ENCODE assay signal across 21 cellular contexts in the genomic region with DNA sequence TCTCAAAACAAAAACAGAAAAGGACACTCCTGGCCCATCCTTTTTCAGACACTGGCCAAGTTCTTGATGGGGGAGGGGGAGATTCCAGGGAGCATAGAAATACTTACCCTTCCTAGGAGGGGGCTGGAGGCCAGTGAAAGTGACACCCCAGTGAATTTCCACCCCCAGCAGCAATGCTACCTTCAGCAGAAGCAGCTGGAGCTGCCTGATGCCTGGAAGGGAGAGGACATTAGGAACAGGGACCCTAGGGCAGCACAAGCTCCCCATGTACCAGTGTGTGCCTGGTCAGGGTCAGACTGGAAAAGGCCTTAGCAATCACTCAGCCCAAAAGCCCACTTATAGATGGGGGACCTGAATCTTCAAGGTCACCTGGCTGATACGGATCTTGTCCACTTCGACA. TPM values are rescaled to one million over a fixed set of nuclear protein-coding genes. Genes with fewer than 3 reads are reported as not detected.
A peak's percentile ranks its signal among the peaks of the same experiment; 100 is the strongest.
DNase-seq lines count a peak whose midpoint lies in the region; ATAC-seq and TF ChIP-seq lines count a peak whose summit lies in the region.
"Had no signal": no experiment of that assay in that cellular context is flagged by ENCODE, and none has a peak within 500 bp of the region (broad histone marks: within the 10 kb centered on the region; RNA-seq: fewer than 3 reads in every experiment).

No MANE protein-coding gene starts in this region.

- H3K36me3 Mint-ChIP-seq in CD4-positive, CD25-positive, alpha-beta regulatory T cell: peaks cover 12% of the 10 kb centered on the region
- H3K36me3 Mint-ChIP-seq in T-helper 17 cell (ENCODE audit: low read depth) (no peaks in the 10 kb centered on the region), endodermal cell (ENCODE audit: low read depth) (peaks cover 1% of the 10 kb centered on the region)
- peaks cover 0 to 25% (median 0%) of the 10 kb centered on the region in 5 donors for H3K36me3 Mint-ChIP-seq in naive thymus-derived CD4-positive, alpha-beta T cell

- peaks cover 35% of the 10 kb centered on the region for H4K20me1 ChIP-seq in BLaER1

- H3K36me3 ChIP-seq in BLaER1 (peaks cover 43% of the 10 kb centered on the region), endodermal cell (ENCODE audit: control insufficient read depth, insufficient read depth, low read length) (no peaks in the 10 kb centered on the region)
- peaks cover 5% of the 10 kb centered on the region for H3K36me3 ChIP-seq in CD4-positive, CD25-positive, alpha-beta regulatory T cell (ENCODE audit: control insufficient read depth, insufficient read depth, low read length)
- H3K36me3 ChIP-seq in naive thymus-derived CD4-positive, alpha-beta T cell (ENCODE audit: control insufficient read depth in 2 of 3, insufficient read depth in 3 of 3, low read length in 3 of 3): peaks cover 0 to 28% (median 10%) of the 10 kb centered on the region in 3 experiments

- POLR2A ChIA-PET in naive thymus-derived CD4-positive, alpha-beta T cell (lab: Charles Lee): interaction anchor here (0.6 to 7.1 kb wide), 5 partner anchors 12 to 70 kb away, joined by 3 to 58 read pairs (median 40); a partner anchor contains a TSS

- CTCF ChIA-PET in naive thymus-derived CD4-positive, alpha-beta T cell (lab: Charles Lee): interaction anchor here (0.8 kb wide), 1 partner anchor 12 kb away, joined by 4 read pairs; a partner anchor contains a TSS

- H3K9me3 ChIP-seq in BLaER1 (no peaks in the 10 kb centered on the region), T-helper 17 cell (ENCODE audit: control insufficient read depth, low read length, poor library complexity, severe bottlenecking) (no peaks in the 10 kb centered on the region), endodermal cell (ENCODE audit: control insufficient read depth, low read length) (no peaks in the 10 kb centered on the region)
- H3K9me3 ChIP-seq in CD4-positive, CD25-positive, alpha-beta regulatory T cell (ENCODE audit: control insufficient read depth in 2 of 2, low read length in 2 of 2): no peaks in the 10 kb centered on the region
- no peaks in the 10 kb centered on the region for H3K9me3 ChIP-seq in naive thymus-derived CD4-positive, alpha-beta T cell (ENCODE audit: control insufficient read depth in 2 of 3, low read length in 3 of 3)
- H3K9me3 ChIP-seq: suprapubic skin, vagina had no signal

- H3K4me2 ChIP-seq in BLaER1: peak overlapping the region; percentile 96

- ATAC-seq in CD4-positive, CD25-positive, alpha-beta regulatory T cell (ENCODE audit: low read depth in 2 of 2): no peak
- no peak for ATAC-seq in T-helper 17 cell
- no peak for ATAC-seq in naive thymus-derived CD4-positive, alpha-beta T cell
- ATAC-seq: activated T-cell treated with anti-CD3 and anti-CD28 coated beads, Interleukin-2, amount 50 U/mL, for 72 hours had no signal

- H3K9me3 Mint-ChIP-seq in CD4-positive, CD25-positive, alpha-beta regulatory T cell: no peaks in the 10 kb centered on the region
- H3K9me3 Mint-ChIP-seq in naive thymus-derived CD4-positive, alpha-beta T cell: no peaks in the 10 kb centered on the region
- H3K9me3 Mint-ChIP-seq in endodermal cell: no peaks in the 10 kb centered on the region
- H3K9me3 Mint-ChIP-seq: activated T-cell treated with anti-CD3 and anti-CD28 coated beads, Interleukin-2, amount 50 U/mL, for 72 hours had no signal

- TF ChIP-seq CTCF in endodermal cell (conservative IDR thresholded peaks at IDR 0.05): no peak

- peak overlapping the region; percentile 85 for H3K4me3 ChIP-seq in BLaER1
- no peak overlapping the region for H3K4me3 ChIP-seq in CD4-positive, CD25-positive, alpha-beta regulatory T cell (ENCODE audit: low read depth, low read length)
- no peak overlapping the region for H3K4me3 ChIP-seq in naive thymus-derived CD4-positive, alpha-beta T cell (ENCODE audit: low read length)
- no peak overlapping the region for H3K4me3 ChIP-seq in endodermal cell (ENCODE audit: low read length)
- H3K4me3 ChIP-seq: skin epidermis had no signal

- peaks cover 16 to 83% (median 47%) of the 10 kb centered on the region in 4 donors for H3K4me1 Mint-ChIP-seq in CD4-positive, CD25-positive, alpha-beta regulatory T cell
- peaks cover 38% of the 10 kb centered on the region for H3K4me1 Mint-ChIP-seq in T-helper 17 cell
- H3K4me1 Mint-ChIP-seq in naive thymus-derived CD4-positive, alpha-beta T cell: peaks cover 36 to 78% (median 66%) of the 10 kb centered on the region in 7 donors
- peaks cover 18% of the 10 kb centered on the region for H3K4me1 Mint-ChIP-seq in endodermal cell

- H3K27ac Mint-ChIP-seq in CD4-positive, CD25-positive, alpha-beta regulatory T cell: peak overlapping the region; percentile 74 to 96 (median 96)
- peak overlapping the region; percentile 93 for H3K27ac Mint-ChIP-seq in T-helper 17 cell
- H3K27ac Mint-ChIP-seq in naive thymus-derived CD4-positive, alpha-beta T cell: peak overlapping the region in 7 of 9 donors; percentile 25 to 98 (median 75)
- H3K27ac Mint-ChIP-seq in endodermal cell: no peak overlapping the region
- H3K27ac Mint-ChIP-seq: progenitor cell of endocrine pancreas had no signal

- H3K27me3 Mint-ChIP-seq in CD4-positive, CD25-positive, alpha-beta regulatory T cell: peaks cover 5% of the 10 kb centered on the region
- H3K27me3 Mint-ChIP-seq in T-helper 17 cell (no peaks in the 10 kb centered on the region), endodermal cell (ENCODE audit: insufficient read depth) (peaks cover 38% of the 10 kb centered on the region)
- no peaks in the 10 kb centered on the region for H3K27me3 Mint-ChIP-seq in naive thymus-derived CD4-positive, alpha-beta T cell

- H3K27ac ChIP-seq in BLaER1 (peak overlapping the region; percentile 100), endodermal cell (ENCODE audit: low read depth, low read length) (no peak overlapping the region)
- H3K27ac ChIP-seq in CD4-positive, CD25-positive, alpha-beta regulatory T cell (ENCODE audit: insufficient read depth, low read length, poor library complexity, severe bottlenecking): no peak overlapping the region
- peak overlapping the region; percentile 94 for H3K27ac ChIP-seq in naive thymus-derived CD4-positive, alpha-beta T cell (ENCODE audit: low read depth, low read length)
- H3K27ac ChIP-seq: suprapubic skin had no signal

- H3K4me1 ChIP-seq in BLaER1 (peaks cover 85% of the 10 kb centered on the region), endodermal cell (ENCODE audit: control insufficient read depth, insufficient read depth, low read length) (no peaks in the 10 kb centered on the region)
- H3K4me1 ChIP-seq in CD4-positive, CD25-positive, alpha-beta regulatory T cell (ENCODE audit: control insufficient read depth, insufficient read depth, low read length, poor library complexity, severe bottlenecking): peaks cover 72% of the 10 kb centered on the region
- H3K4me1 ChIP-seq in naive thymus-derived CD4-positive, alpha-beta T cell (ENCODE audit: control insufficient read depth in 2 of 2, insufficient read depth in 2 of 2, low read length in 2 of 2): peaks cover 48% of the 10 kb centered on the region in 2 donors

- H3K27me3 ChIP-seq in BLaER1 (no peaks in the 10 kb centered on the region), endodermal cell (ENCODE audit: control insufficient read depth, insufficient read depth, low read length, poor library complexity, severe bottlenecking) (peaks cover 29% of the 10 kb centered on the region)
- H3K27me3 ChIP-seq in CD4-positive, CD25-positive, alpha-beta regulatory T cell (ENCODE audit: control insufficient read depth, insufficient read depth, low read length): no peaks in the 10 kb centered on the region
- no peaks in the 10 kb centered on the region for H3K27me3 ChIP-seq in naive thymus-derived CD4-positive, alpha-beta T cell (ENCODE audit: control insufficient read depth in 2 of 2, insufficient read depth in 2 of 2, low read length in 2 of 2)
- H3K27me3 ChIP-seq: suprapubic skin, vagina had no signal

- WGBS in endodermal cell (ENCODE audit: insufficient coverage in 1 of 2, insufficient read length in 1 of 2), 2 experiments: 94 to 100% methylated on average over 2 of the region's 2 CpGs

- H3K9ac ChIP-seq in BLaER1: peak overlapping the region; percentile 90
- H3K9ac ChIP-seq in endodermal cell (ENCODE audit: extremely low read depth, low read length, poor library complexity, severe bottlenecking): no peak overlapping the region

- no peak for DNase-seq in CD4-positive, CD25-positive, alpha-beta regulatory T cell
- DNase-seq in T-helper 17 cell (no peak), amniotic stem cell (lab: John Stamatoyannopoulos, UW) (no peak), mucosa of gallbladder (ENCODE audit: low spot score) (no peak), endodermal cell (no peak)
- DNase-seq in naive thymus-derived CD4-positive, alpha-beta T cell: no peak
- DNase-seq: activated T-cell treated with anti-CD3 and anti-CD28 coated beads, Interleukin-2, amount 50 U/mL, for 72 hours; central memory CD4-positive, alpha-beta T cell; DMS53; effector CD4-positive, alpha-beta T cell; head of caudate nucleus; NCI-H1048; NCI-H2107; NCI-H524 treated with DMSO at 0.1 percent for 48 hours; stimulated activated CD8-positive, alpha-beta memory T cell treated with anti-CD3 and anti-CD28 coated beads, Interleukin-4, amount 100 ng/mL, for 48 hours; T1000 had no signal

- intact Hi-C loops in naive thymus-derived CD4-positive, alpha-beta T cell (cut with micrococcal nuclease): loop anchor here (5.0 to 10.0 kb wide), 3 partner anchors 1156 to 1628 kb away; a partner anchor contains a TSS

- H3K4me3 Mint-ChIP-seq in CD4-positive, CD25-positive, alpha-beta regulatory T cell: peak overlapping the region; percentile 59 to 98 (median 70)
- peak overlapping the region; percentile 41 for H3K4me3 Mint-ChIP-seq in T-helper 17 cell
- H3K4me3 Mint-ChIP-seq in naive thymus-derived CD4-positive, alpha-beta T cell: peak overlapping the region in 5 of 10 donors; percentile 12 to 99 (median 38)
- no peak overlapping the region for H3K4me3 Mint-ChIP-seq in endodermal cell

RNA-seq across cellular contexts. Expression of a gene that starts 2.4 kb away (rescaled TPM):
- 166 TPM for total RNA-seq in CD4-positive, CD25-positive, alpha-beta regulatory T cell
- 10 to 100 TPM; 14.6 to 20.9 (median 17.2) TPM for polyA plus RNA-seq in CD4-positive, CD25-positive, alpha-beta regulatory T cell
- total RNA-seq in T-helper 17 cell: 100 to 1,000 TPM; 136 TPM
- 100 to 1,000 TPM in 2 of 5 experiments, 10 to 100 TPM in 3; 61.4 to 125 (median 78.7) TPM for total RNA-seq in naive thymus-derived CD4-positive, alpha-beta T cell
- polyA plus RNA-seq in naive thymus-derived CD4-positive, alpha-beta T cell: 10 to 100 TPM; 18.3 to 22.6 TPM
- total RNA-seq in mucosa of gallbladder: 71.8 TPM
- 10 to 100 TPM; 10.4 to 22.8 TPM for total RNA-seq in endodermal cell
- polyA plus RNA-seq in endodermal cell (2013, experiment 1 of 2): 83.8 TPM
- 66.8 TPM for polyA plus RNA-seq in endodermal cell (2013, experiment 2 of 2)

RNA-seq across cellular contexts. Expression of a gene that starts 12.6 kb away (rescaled TPM):
- 30.2 TPM for total RNA-seq in CD4-positive, CD25-positive, alpha-beta regulatory T cell
- 10 to 100 TPM in 3 of 4 donors, 1 to 10 TPM in 1; 9.5 to 14.8 (median 12.4) TPM for polyA plus RNA-seq in CD4-positive, CD25-positive, alpha-beta regulatory T cell
- 10 to 100 TPM; 22.9 to 49.5 TPM for total RNA-seq in T-helper 17 cell
- 10 to 100 TPM; 16.9 to 33.7 (median 19.6) TPM for total RNA-seq in naive thymus-derived CD4-positive, alpha-beta T cell
- polyA plus RNA-seq in naive thymus-derived CD4-positive, alpha-beta T cell: 1 to 10 TPM; 5.7 to 9.5 TPM
- 23.2 TPM for total RNA-seq in mucosa of gallbladder
- 10 to 100 TPM; 11.1 to 12.0 TPM for total RNA-seq in endodermal cell
- 9.3 TPM for polyA plus RNA-seq in endodermal cell (2013, experiment 1 of 2)
- polyA plus RNA-seq in endodermal cell (2013, experiment 2 of 2): 6.9 TPM

RNA-seq across cellular contexts. Expression of a gene that starts 12.7 kb away (rescaled TPM):
- 0.91 TPM for total RNA-seq in CD4-positive, CD25-positive, alpha-beta regulatory T cell
- under 1 TPM; 0.24 to 0.72 (median 0.39) TPM for polyA plus RNA-seq in CD4-positive, CD25-positive, alpha-beta regulatory T cell
- total RNA-seq in T-helper 17 cell: 1 to 10 TPM in 1 of 2 donors, under 1 TPM in 1; 0.83 to 1.6 TPM
- total RNA-seq in naive thymus-derived CD4-positive, alpha-beta T cell: 1 to 10 TPM in 1 of 5 experiments, under 1 TPM in 3, not detected in 1; 0.13 to 1.9 (median 0.40) TPM
- polyA plus RNA-seq in naive thymus-derived CD4-positive, alpha-beta T cell: under 1 TPM; 0.44 to 0.71 TPM
- 2.6 TPM for total RNA-seq in mucosa of gallbladder
- total RNA-seq in endodermal cell: 1 to 10 TPM; 2.2 to 2.9 TPM
- polyA plus RNA-seq in endodermal cell (2013, experiment 1 of 2): 3.6 TPM
- 5.3 TPM for polyA plus RNA-seq in endodermal cell (2013, experiment 2 of 2)

RNA-seq across cellular contexts. Expression of a gene that starts 29.9 kb away (rescaled TPM):
- total RNA-seq in CD4-positive, CD25-positive, alpha-beta regulatory T cell: 20.2 TPM
- polyA plus RNA-seq in CD4-positive, CD25-positive, alpha-beta regulatory T cell: 10 to 100 TPM in 3 of 4 donors, 1 to 10 TPM in 1; 9.2 to 11.9 (median 10.5) TPM
- total RNA-seq in T-helper 17 cell (10 to 100 TPM; 14.3 to 15.3 TPM), mucosa of gallbladder (5.3 TPM), endodermal cell (1 to 10 TPM; 9.2 to 9.8 TPM)
- total RNA-seq in naive thymus-derived CD4-positive, alpha-beta T cell: 10 to 100 TPM; 10.2 to 26.6 (median 23.4) TPM
- polyA plus RNA-seq in naive thymus-derived CD4-positive, alpha-beta T cell: 1 to 10 TPM; 6.9 to 9.0 TPM
- polyA plus RNA-seq in endodermal cell (2013, experiment 1 of 2): 8.4 TPM
- polyA plus RNA-seq in endodermal cell (2013, experiment 2 of 2): 7.1 TPM

Comparison
In these comparisons a context has a peak if more than half of its experiments do, and no peak if none do; other contexts are left out.
1. H3K27ac ChIP-seq: peak in BLaER1 (single experiment) and naive thymus-derived CD4-positive, alpha-beta T cell (single experiment); none in CD4-positive, CD25-positive, alpha-beta regulatory T cell (single experiment) and endodermal cell (single experiment).